ENCODE assay signal across 9 cellular contexts in the genomic region with DNA sequence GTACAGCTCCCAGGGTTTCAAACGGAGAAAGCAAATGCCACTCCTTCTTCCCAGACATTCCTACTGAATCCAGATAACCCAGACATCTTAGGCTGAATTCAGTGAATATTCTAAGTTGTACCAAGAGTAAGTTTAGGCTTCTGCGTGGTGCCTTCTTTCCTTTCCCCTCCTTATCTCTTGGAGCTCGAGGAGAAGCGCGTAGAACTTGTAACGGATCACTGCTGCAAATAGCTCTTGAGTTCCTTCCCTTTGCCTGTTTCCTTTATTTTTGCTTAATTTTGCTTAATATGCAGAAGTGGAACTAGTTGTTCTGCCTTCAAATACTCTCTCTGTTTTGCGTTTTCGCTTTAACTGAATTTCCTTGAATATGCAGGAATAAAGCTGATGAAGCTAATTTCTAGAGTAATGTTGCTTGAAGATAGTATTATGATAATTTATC. TPM values are rescaled to one million over a fixed set of nuclear protein-coding genes. Genes with fewer than 3 reads are reported as not detected.
A peak's percentile ranks its signal among the peaks of the same experiment; 100 is the strongest.
DNase-seq lines count a peak whose midpoint lies in the region; ATAC-seq, FAIRE-seq and TF ChIP-seq lines count a peak whose summit lies in the region.
"Had no signal": no experiment of that assay in that cellular context is flagged by ENCODE, and none has a peak within 500 bp of the region (broad histone marks: within the 10 kb centered on the region; RNA-seq: fewer than 3 reads in every experiment).

No MANE protein-coding gene starts in this region.

- H4K91ac ChIP-seq in H1 (replicated peaks; ENCODE audit: insufficient read length, low read length): no peak overlapping the region

- peaks cover 9% of the 10 kb centered on the region for H3K27me3 Mint-ChIP-seq in nephron progenitor cell (ENCODE audit: low read depth, poor library complexity)

- CTCF ChIA-PET in H1 (lab: Charles Lee; ENCODE audit: partially characterized antibody): interaction anchor here (1.0 to 2.6 kb wide), 4 partner anchors 10 to 98 kb away, joined by 3 to 6 read pairs (median 4); no protein-coding TSS in a partner anchor

- H4K8ac ChIP-seq in H1 (ENCODE audit: extremely low read depth, insufficient read depth, low read length): no peak overlapping the region

- no peak overlapping the region for H3K23ac ChIP-seq in H1 (ENCODE audit: insufficient read length)

- no peak overlapping the region for H3K4ac ChIP-seq in H1 (replicated peaks; ENCODE audit: insufficient read length, low read depth, low read length)

- no peak overlapping the region for H3K18ac ChIP-seq in H1 (ENCODE audit: extremely low read depth, low read length)

- no peak overlapping the region for H2BK15ac ChIP-seq in H1 (ENCODE audit: low read length)

- no peak overlapping the region for H2BK12ac ChIP-seq in H1 (ENCODE audit: low read depth, low read length)

- H2AK5ac ChIP-seq in H1 (ENCODE audit: low read depth, low read length): no peak overlapping the region

- no peak overlapping the region for H3K27ac ChIP-seq in H1 (ENCODE audit: low read depth, low read length)

- TF ChIP-seq EP300 in H1 (IDR thresholded peaks at IDR 0.05; ENCODE audit: borderline replicate concordance in 1 of 2, low read depth in 2 of 2, low read length in 2 of 2): no peak

- POLR2A ChIA-PET in H1 (lab: Charles Lee; ENCODE audit: partially characterized antibody): interaction anchor here (0.8 to 3.1 kb wide), 5 partner anchors 13 to 437 kb away, joined by 3 to 30 read pairs (median 4); a partner anchor contains a TSS

- H3K9me3 ChIP-seq in H1 (ENCODE audit: insufficient read depth in 2 of 2, low read depth in 1 of 2, low read length in 1 of 2): no peaks in the 10 kb centered on the region

- H3K79me1 ChIP-seq in H1 (ENCODE audit: low read depth, low read length): no peaks in the 10 kb centered on the region

- TF ChIP-seq CTCF in H1 (IDR thresholded peaks at IDR 0.05; ENCODE audit: control extremely low read depth in 1 of 3, insufficient read depth in 1 of 3, low read depth in 1 of 3, low read length in 3 of 3) (no peak), nephron progenitor cell (IDR thresholded peaks at IDR 0.05) (no peak)

- no peak for TF ChIP-seq RAD21 in H1 (IDR thresholded peaks at IDR 0.05 in 1 of 2, conservative IDR thresholded peaks at IDR 0.05 in 1 of 2; ENCODE audit: low read depth in 2 of 2, low read length in 2 of 2)

- H3K36me3 ChIP-seq in H1 (ENCODE audit: control insufficient read depth in 2 of 4, insufficient read depth in 4 of 4, low read length in 3 of 4): no peaks in the 10 kb centered on the region

- H3K36me3 Mint-ChIP-seq in nephron progenitor cell (ENCODE audit: low read depth): no peaks in the 10 kb centered on the region

- H3K4me3 Mint-ChIP-seq in nephron progenitor cell: peak overlapping the region; percentile 88

- FAIRE-seq in H1 (lab: Jason Lieb, UNC): no peak
- FAIRE-seq: G401.6 had no signal

- H3K14ac ChIP-seq in H1 (ENCODE audit: insufficient read length): no peak overlapping the region

- peaks cover 9 to 54% of the 10 kb centered on the region in 2 experiments; a peak in 3 of 4 replicates for H3K79me2 ChIP-seq in H1 (ENCODE audit: control insufficient read depth in 1 of 2, insufficient read depth in 2 of 2, low read length in 2 of 2)

- no peak for TF ChIP-seq POLR2A in H1 (IDR thresholded peaks at IDR 0.05; ENCODE audit: control extremely low read depth in 1 of 2, low read depth in 2 of 2, low read length in 2 of 2)

- H3K4me3 ChIP-seq in H1 (ENCODE audit: extremely low read depth in 1 of 4, insufficient read depth in 2 of 4, low read depth in 3 of 4, low read length in 4 of 4): peak overlapping the region; percentile 76 to 94 (median 92)

- no peak overlapping the region for H2BK20ac ChIP-seq in H1 (ENCODE audit: low read length)

- no peak overlapping the region for H2AFZ ChIP-seq in H1 (ENCODE audit: low read length)

- peak overlapping the region; percentile 73 to 84 for H3K4me2 ChIP-seq in H1 (ENCODE audit: insufficient read depth in 1 of 2, low read depth in 2 of 2, low read length in 2 of 2)

- DNase-seq in NCI-H82 (lab: John Stamatoyannopoulos, UW) (peak; percentile 71), NCI-H82 treated with DMSO at 0.1 percent for 48 hours (lab: John Stamatoyannopoulos, UW; ENCODE audit: unreplicated experiment) (no peak), RPMI8226 (peak; percentile 13), H1 (ENCODE audit: low read depth in 1 of 2, low spot score in 2 of 2) (no peak), nephron progenitor cell (no peak), SW480 (ENCODE audit: low spot score) (no peak), NCI-H345 (lab: John Stamatoyannopoulos, UW) (no peak)

- peaks cover 52% of the 10 kb centered on the region for H3K4me1 Mint-ChIP-seq in nephron progenitor cell

- peaks cover 3 to 4% of the 10 kb centered on the region in 2 experiments for H4K20me1 ChIP-seq in H1 (replicated peaks in 1 of 2; ENCODE audit: control insufficient read depth in 1 of 2, insufficient read depth in 2 of 2, low read length in 2 of 2)

- no peaks in the 10 kb centered on the region for H3K27me3 ChIP-seq in H1 (replicated peaks in 1 of 4; ENCODE audit: control insufficient read depth in 3 of 4, extremely low read depth in 1 of 4, insufficient read depth in 3 of 4, low read length in 3 of 4)

- H3K9me3 Mint-ChIP-seq in nephron progenitor cell: no peaks in the 10 kb centered on the region

- no peak overlapping the region for H3K56ac ChIP-seq in H1 (replicated peaks; ENCODE audit: insufficient read length, low read depth, low read length)

- peak overlapping the region; percentile 62; the same call in 1 of the 2 replicates for H2BK5ac ChIP-seq in H1 (ENCODE audit: low read depth, low read length)

- H3K27ac Mint-ChIP-seq in nephron progenitor cell: peak overlapping the region; percentile 74

- peaks cover 6% of the 10 kb centered on the region for H3K23me2 ChIP-seq in H1 (ENCODE audit: low read depth, low read length)

- H3K4me1 ChIP-seq in H1 (replicated peaks in 1 of 4; ENCODE audit: control insufficient read depth in 3 of 4, insufficient read depth in 4 of 4, low read length in 3 of 4): peaks cover 3 to 23% (median 11%) of the 10 kb centered on the region in 4 experiments

- H2BK120ac ChIP-seq in H1 (replicated peaks; ENCODE audit: low read depth, low read length): no peak overlapping the region

- H3K9ac ChIP-seq in H1 (replicated peaks in 1 of 4; ENCODE audit: extremely low read depth in 1 of 4, low read depth in 3 of 4, low read length in 3 of 4): peak overlapping the region; percentile 14 to 81 (median 50)

- 0% methylated on average over 8 of the region's 8 CpGs; no CpG with 5 or more reads in 1 of the 2 experiments for WGBS in H1 (ENCODE audit: extremely low coverage in 1 of 2, insufficient coverage in 1 of 2, insufficient read length in 1 of 2, insufficient replicate concordance in 2 of 2, low coverage in 1 of 2, low lambda C conversion rate in 2 of 2, missing lambda C conversion rate in 1 of 2), 2 experiments

- H4K5ac ChIP-seq in H1 (ENCODE audit: insufficient read length, low read depth, low read length): no peak overlapping the region

- no peak for ATAC-seq in GM18909 (IDR thresholded peaks at IDR 0.05; ENCODE audit: poor library complexity, unreplicated experiment)

TF ChIP-seq in H1, 55 proteins besides CTCF, POLR2A, EP300 and RAD21:
- TF ChIP-seq, protein P1, sequence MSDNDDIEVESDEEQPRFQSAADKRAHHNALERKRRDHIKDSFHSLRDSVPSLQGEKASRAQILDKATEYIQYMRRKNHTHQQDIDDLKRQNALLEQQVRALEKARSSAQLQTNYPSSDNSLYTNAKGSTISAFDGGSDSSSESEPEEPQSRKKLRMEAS (IDR thresholded peaks at IDR 0.05): 0 out of 2 replicates have a peak, but pooled peaks have one; percentile 0
- TF ChIP-seq JUND (IDR thresholded peaks at IDR 0.05; ENCODE audit: low read length): no peak

RNA-seq across cellular contexts. Expression of a gene that starts 1.0 kb away (rescaled TPM):
- total RNA-seq in H1 (2021; fragmentation: NEBNext Ultra II Directional; extraction: Animal tissue kit (Norgen Biotek cat#: 25700)): 29.0 and 31.1 TPM in 2 replicates
- 13.5 and 13.9 TPM in 2 replicates for polyA plus RNA-seq in H1 (2011; rRNA removed)
- polyA plus RNA-seq in H1 (2011; cell fraction: cytosol; rRNA removed): 18.9 TPM
- polyA plus RNA-seq in H1 (2011; cell fraction: nucleus; rRNA removed): 36.9 TPM
- polyA plus RNA-seq in H1 (2012, experiment 1 of 2): 16.2 to 20.8 TPM (median 18.3 TPM) in 4 replicates
- 5.1 TPM for polyA plus RNA-seq in H1 (2012, experiment 2 of 2)
- 15.5 TPM for polyA plus RNA-seq in H1 (2013, experiment 1 of 2)
- 14.5 TPM for polyA plus RNA-seq in H1 (2013, experiment 2 of 2)
- polyA minus RNA-seq in H1 (2011; rRNA and poly(A)+ RNA removed): 38.2 and 40.9 TPM in 2 replicates
- 16.6 TPM for polyA minus RNA-seq in H1 (2011; cell fraction: cytosol; rRNA and poly(A)+ RNA removed)
- polyA minus RNA-seq in H1 (2011; cell fraction: nucleus; rRNA and poly(A)+ RNA removed): 60.5 TPM

Comparison
In these comparisons a context has a peak if more than half of its experiments do, and no peak if none do; other contexts are left out.
1. DNase-seq: peak in NCI-H82 (single experiment) and RPMI8226 (single experiment); none in NCI-H82 treated with DMSO at 0.1 percent for 48 hours (single experiment), H1 (0 of 2), nephron progenitor cell (single experiment), SW480 (single experiment) and NCI-H345 (single experiment).